ENCODE assay signal across 23 cellular contexts in the genomic region with DNA sequence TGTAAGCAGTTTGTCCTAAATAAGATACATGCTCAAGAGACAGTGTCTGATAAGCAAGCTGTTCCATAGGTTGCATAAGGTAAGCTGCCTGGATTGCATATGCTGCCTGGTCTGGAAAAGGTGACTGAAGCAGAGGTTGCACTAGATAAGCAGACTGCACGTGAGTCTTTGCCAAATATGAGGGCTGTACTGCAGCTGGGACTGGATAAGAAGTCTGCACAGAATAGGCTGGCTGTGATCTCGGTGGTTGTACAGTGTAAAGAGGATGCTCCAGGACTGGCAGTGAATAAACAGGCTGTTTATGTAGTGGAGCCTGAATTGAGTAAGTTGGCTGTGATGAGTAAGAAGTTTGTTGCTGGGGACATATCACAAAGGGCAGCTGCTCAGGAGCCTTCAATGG.
A peak's percentile ranks its signal among the peaks of the same experiment; 100 is the strongest.
DNase-seq lines count a peak whose midpoint lies in the region; ATAC-seq, FAIRE-seq and TF ChIP-seq lines count a peak whose summit lies in the region.
"Had no signal": no experiment of that assay in that cellular context is flagged by ENCODE, and none has a peak within 500 bp of the region (broad histone marks: within the 10 kb centered on the region; RNA-seq: fewer than 3 reads in every experiment).

No MANE protein-coding gene starts in this region.

- no peaks in the 10 kb centered on the region for H3K9me3 Mint-ChIP-seq in activated CD4-positive, alpha-beta T cell treated with anti-CD3 and anti-CD28 coated beads, Interleukin-2, amount 10 ng/mL, durations not matched to agents 24 days and 14 days
- H3K9me3 Mint-ChIP-seq: CD14-positive monocyte; CD4-positive, alpha-beta T cell; CD8-positive, alpha-beta memory T cell; GM23338 had no signal

- intact Hi-C loops in endothelial cell of umbilical vein (cut with micrococcal nuclease): no loop called here
- intact Hi-C loops in HepG2 (cut with micrococcal nuclease; ENCODE audit: unreplicated experiment): no loop called here
- intact Hi-C loops in activated CD4-positive, alpha-beta T cell treated with anti-CD3 and anti-CD28 coated beads, Interleukin-2, amount 10 ng/mL, durations not matched to agents 24 days and 14 days (cut with micrococcal nuclease): no loop called here

- H3K36me3 ChIP-seq in endothelial cell of umbilical vein (ENCODE audit: control insufficient read depth in 2 of 2, extremely low read depth in 1 of 2, insufficient read depth in 2 of 2, low read length in 2 of 2) (no peaks in the 10 kb centered on the region), HepG2 (replicated peaks in 1 of 2; ENCODE audit: control insufficient read depth in 1 of 2, insufficient read depth in 2 of 2, low read length in 2 of 2) (no peaks in the 10 kb centered on the region)
- H3K36me3 ChIP-seq: BE2C; BLaER1 treated with 17β-estradiol and CSF1 and Interleukin-3, amounts not matched to agents 10 nM and 100 nM had no signal

- FAIRE-seq in endothelial cell of umbilical vein (lab: Jason Lieb, UNC) (peak; percentile 55), HepG2 (lab: Jason Lieb, UNC) (peak; percentile 77)
- FAIRE-seq: A204.1, GM12878 had no signal

- no peaks in the 10 kb centered on the region for H3K4me1 Mint-ChIP-seq in activated CD4-positive, alpha-beta T cell treated with anti-CD3 and anti-CD28 coated beads, Interleukin-2, amount 10 ng/mL, durations not matched to agents 24 days and 14 days
- H3K4me1 Mint-ChIP-seq: CD14-positive monocyte; CD8-positive, alpha-beta memory T cell; GM23338; H9 had no signal

- H3K9ac ChIP-seq in endothelial cell of umbilical vein (replicated peaks; ENCODE audit: extremely low read depth, insufficient read depth, low read length): no peak overlapping the region
- H3K9ac ChIP-seq in HepG2 (ENCODE audit: insufficient read depth, low read depth, low read length): no peak overlapping the region
- H3K9ac ChIP-seq: BLaER1 treated with 17β-estradiol and CSF1 and Interleukin-3, amounts not matched to agents 10 nM and 100 nM had no signal

- POLR2A ChIA-PET in endothelial cell of umbilical vein (lab: Charles Lee): no interaction called here
- POLR2A ChIA-PET in HepG2 (lab: Yijun Ruan, JAX): interaction anchor here (0.9 kb wide), 1 partner anchor 106 kb away, joined by 3 read pairs; a partner anchor contains a TSS

- H3K4me1 ChIP-seq in endothelial cell of umbilical vein (ENCODE audit: control insufficient read depth, extremely low read depth, insufficient read depth, low read length) (no peaks in the 10 kb centered on the region), HepG2 (ENCODE audit: insufficient read depth, low read length) (peaks cover 60% of the 10 kb centered on the region)
- H3K4me1 ChIP-seq: BE2C; BLaER1 treated with 17β-estradiol and CSF1 and Interleukin-3, amounts not matched to agents 10 nM and 100 nM had no signal

- dilution Hi-C loops in endothelial cell of umbilical vein (cut with MboI; ENCODE audit: extremely low pct_ligation_motif_present, low sequenced_read_pairs): no loop called here

- peak; percentile 67 for ATAC-seq in HepG2
- ATAC-seq: GM12878, GM23338, HCT116 had no signal

- no peak for TF ChIP-seq CTCF in endothelial cell of umbilical vein (IDR thresholded peaks at IDR 0.05; ENCODE audit: extremely low read depth in 1 of 2, insufficient read depth in 1 of 2, low read depth in 1 of 2, low read length in 2 of 2)
- TF ChIP-seq CTCF in HepG2 (CRISPR knock-in tag; IDR thresholded peaks at IDR 0.05): no peak

- no peak overlapping the region for H3K27ac Mint-ChIP-seq in activated CD4-positive, alpha-beta T cell treated with anti-CD3 and anti-CD28 coated beads, Interleukin-2, amount 10 ng/mL, durations not matched to agents 24 days and 14 days
- H3K27ac Mint-ChIP-seq: CD14-positive monocyte; CD4-positive, alpha-beta T cell; CD8-positive, alpha-beta memory T cell; GM23338; H9 had no signal

- no peaks in the 10 kb centered on the region for H3K9me3 ChIP-seq in endothelial cell of umbilical vein (replicated peaks; ENCODE audit: control insufficient read depth, insufficient read depth, low read length)
- no peaks in the 10 kb centered on the region for H3K9me3 ChIP-seq in HepG2 (ENCODE audit: low read length)
- H3K9me3 ChIP-seq: BE2C; BLaER1 treated with 17β-estradiol and CSF1 and Interleukin-3, amounts not matched to agents 10 nM and 100 nM had no signal

- in situ Hi-C loops in HepG2 (cut with HindIII; ENCODE audit: extremely low pct_ligation_motif_present, low pct_unique_long_range_greater_than_20kb): no loop called here

- DNase-seq in DMS 273 (lab: John Stamatoyannopoulos, UW; ENCODE audit: unreplicated experiment) (peak; percentile 7), DMS 273 treated with DMSO at 0.1 percent for 48 hours (lab: John Stamatoyannopoulos, UW) (no peak), Ammon's horn (ENCODE audit: low spot score) (peak; percentile 1), endothelial cell of umbilical vein (ENCODE audit: low read depth, low spot score) (no peak), HepG2 (ENCODE audit: low spot score) (peak; percentile 10), NCI-H345 (lab: John Stamatoyannopoulos, UW) (no peak), GM19238 (ENCODE audit: insufficient read length, low spot score) (no peak)
- DNase-seq in activated CD4-positive, alpha-beta T cell treated with anti-CD3 and anti-CD28 coated beads, Interleukin-2, amount 10 ng/mL, durations not matched to agents 24 days and 14 days: no peak
- DNase-seq: BE2C; Calu3; CD4-positive, alpha-beta T cell; CD8-positive, alpha-beta memory T cell; DMS79; EL; GDM1; H9 had no signal

- peaks cover 3% of the 10 kb centered on the region for H3K27me3 Mint-ChIP-seq in activated CD4-positive, alpha-beta T cell treated with anti-CD3 and anti-CD28 coated beads, Interleukin-2, amount 10 ng/mL, durations not matched to agents 24 days and 14 days
- H3K27me3 Mint-ChIP-seq: CD4-positive, alpha-beta T cell had no signal

- no TSS peak for BruUV-seq in endothelial cell of umbilical vein (replicated peaks; lab: Mats Ljungman, UMichigan)
- no TSS peak for BruUV-seq in HepG2 (replicated peaks; lab: Mats Ljungman, UMichigan)

- no peak for TF ChIP-seq POLR2A in endothelial cell of umbilical vein (IDR thresholded peaks at IDR 0.05; ENCODE audit: low read depth, low read length)
- TF ChIP-seq POLR2A in HepG2 (IDR thresholded peaks at IDR 0.05; ENCODE audit: insufficient read depth in 1 of 2, low read depth in 2 of 2, low read length in 2 of 2): no peak

- H2AFZ ChIP-seq in endothelial cell of umbilical vein (ENCODE audit: low read depth, low read length) (no peak overlapping the region), HepG2 (ENCODE audit: low read length) (no peak overlapping the region)
- H2AFZ ChIP-seq: GM23338 had no signal

- no peaks in the 10 kb centered on the region for H3K9me1 ChIP-seq in endothelial cell of umbilical vein (replicated peaks; ENCODE audit: control insufficient read depth, extremely low read depth, insufficient read depth, low read length)

- H3K4me3 Mint-ChIP-seq in activated CD4-positive, alpha-beta T cell treated with anti-CD3 and anti-CD28 coated beads, Interleukin-2, amount 10 ng/mL, durations not matched to agents 24 days and 14 days: no peak overlapping the region
- H3K4me3 Mint-ChIP-seq: CD14-positive monocyte; CD4-positive, alpha-beta T cell; CD8-positive, alpha-beta memory T cell; GM23338; H9 had no signal

- H3K27ac ChIP-seq in endothelial cell of umbilical vein (ENCODE audit: insufficient read depth, low read depth, low read length) (no peak overlapping the region), HepG2 (ENCODE audit: extremely low read length, insufficient read depth, low read length) (no peak overlapping the region)
- H3K27ac ChIP-seq: 22Rv1; BLaER1 treated with 17β-estradiol and CSF1 and Interleukin-3, amounts not matched to agents 10 nM and 100 nM had no signal

- TF ChIP-seq EP300 in HepG2 (IDR thresholded peaks at IDR 0.05; ENCODE audit: low read depth in 2 of 2, low read length in 2 of 2) (no peak), HepG2 (CRISPR knock-in tag; IDR thresholded peaks at IDR 0.05; ENCODE audit: borderline replicate concordance) (no peak)

- CTCF ChIA-PET in endothelial cell of umbilical vein (lab: Charles Lee) (no interaction called here), HepG2 (lab: Yijun Ruan, JAX; ENCODE audit: low intra/inter-chr PET ratio, low total read pairs) (no interaction called here)

- H3K79me2 ChIP-seq in endothelial cell of umbilical vein (ENCODE audit: control insufficient read depth, insufficient read depth, low read length): no peaks in the 10 kb centered on the region
- no peaks in the 10 kb centered on the region for H3K79me2 ChIP-seq in HepG2 (ENCODE audit: insufficient read depth, low read length)

- H3K36me3 Mint-ChIP-seq in activated CD4-positive, alpha-beta T cell treated with anti-CD3 and anti-CD28 coated beads, Interleukin-2, amount 10 ng/mL, durations not matched to agents 24 days and 14 days (ENCODE audit: low read depth): no peaks in the 10 kb centered on the region
- H3K36me3 Mint-ChIP-seq: CD14-positive monocyte; CD8-positive, alpha-beta memory T cell had no signal

- H4K20me1 ChIP-seq in endothelial cell of umbilical vein (replicated peaks; ENCODE audit: control insufficient read depth, extremely low read depth, insufficient read depth, low read length) (no peaks in the 10 kb centered on the region), HepG2 (ENCODE audit: insufficient read depth, low read length) (no peaks in the 10 kb centered on the region)
- H4K20me1 ChIP-seq: BLaER1 treated with 17β-estradiol and CSF1 and Interleukin-3, amounts not matched to agents 10 nM and 100 nM had no signal

- H3K4me3 ChIP-seq in endothelial cell of umbilical vein (replicated peaks in 1 of 3; ENCODE audit: insufficient read depth in 1 of 3, low read depth in 1 of 3, low read length in 3 of 3) (no peak overlapping the region), HepG2 (replicated peaks in 1 of 3; ENCODE audit: insufficient read depth in 1 of 3, low read depth in 2 of 3, low read length in 3 of 3) (no peak overlapping the region)
- H3K4me3 ChIP-seq: BLaER1 treated with 17β-estradiol and CSF1 and Interleukin-3, amounts not matched to agents 10 nM and 100 nM; GM12878; GM23338 had no signal

- 0% methylated on average over 2 of the region's 2 CpGs for WGBS in HepG2 (ENCODE audit: low lambda C conversion rate)

- no peaks in the 10 kb centered on the region for H3K27me3 ChIP-seq in endothelial cell of umbilical vein (ENCODE audit: control insufficient read depth in 2 of 2, insufficient read depth in 2 of 2, low read length in 2 of 2)
- no peaks in the 10 kb centered on the region for H3K27me3 ChIP-seq in HepG2 (ENCODE audit: control insufficient read depth in 1 of 2, insufficient read depth in 2 of 2, low read length in 2 of 2)
- H3K27me3 ChIP-seq: BE2C had no signal

- H3K4me2 ChIP-seq in endothelial cell of umbilical vein (ENCODE audit: insufficient read depth, low read length) (no peak overlapping the region), HepG2 (ENCODE audit: low read depth, low read length) (no peak overlapping the region)
- H3K4me2 ChIP-seq: BLaER1 treated with 17β-estradiol and CSF1 and Interleukin-3, amounts not matched to agents 10 nM and 100 nM; GM23338 had no signal

- TF ChIP-seq RAD21 in HepG2 (CRISPR knock-in tag; IDR thresholded peaks at IDR 0.05): no peak

TF ChIP-seq in endothelial cell of umbilical vein, 7 proteins besides CTCF, POLR2A, EP300 and RAD21 (continues in another document):
- no peak for TF ChIP-seq JUN (IDR thresholded peaks at IDR 0.05; ENCODE audit: borderline replicate concordance, insufficient read depth, insufficient read length, low read depth)

Comparison
In these comparisons a context has a peak if more than half of its experiments do, and no peak if none do; other contexts are left out.
1. DNase-seq: peak in DMS 273 (single experiment), Ammon's horn (single experiment) and HepG2 (single experiment); none in DMS 273 treated with DMSO at 0.1 percent for 48 hours (single experiment), endothelial cell of umbilical vein (single experiment), NCI-H345 (single experiment), activated CD4-positive, alpha-beta T cell treated with anti-CD3 and anti-CD28 coated beads, Interleukin-2, amount 10 ng/mL, durations not matched to agents 24 days and 14 days (single experiment) and GM19238 (single experiment).